Comparison of ENCODE assay signal across 2 cellular contexts in the genomic region with DNA sequence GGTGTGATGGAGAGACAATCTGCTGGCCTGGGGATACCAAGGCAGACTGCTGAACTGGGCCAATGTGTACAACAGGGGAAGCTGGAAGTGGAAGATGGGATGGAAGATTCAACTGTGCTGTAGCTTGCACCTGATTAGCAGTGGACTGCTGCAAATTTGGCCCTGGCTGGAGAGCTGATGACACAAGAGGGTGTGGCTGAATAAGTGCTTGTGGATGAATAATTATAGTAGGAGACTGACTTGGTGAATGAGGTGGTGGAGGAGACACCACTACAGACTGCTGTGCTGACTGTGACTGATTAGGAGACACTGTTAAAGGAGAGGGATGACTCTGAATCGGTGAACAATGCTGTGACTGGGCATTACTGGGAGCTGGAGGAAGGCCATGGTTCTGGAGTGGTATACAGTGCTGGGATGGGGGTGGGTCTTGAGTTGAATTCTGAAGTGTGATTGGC.
TF ChIP-seq lines count a peak whose summit lies in the region.

No MANE protein-coding gene starts in this region.

TF ChIP-seq in HepG2, 621 proteins besides CTCF, POLR2A, EP300 and RAD21 (continued from another document):
- TF ChIP-seq, protein P1, sequence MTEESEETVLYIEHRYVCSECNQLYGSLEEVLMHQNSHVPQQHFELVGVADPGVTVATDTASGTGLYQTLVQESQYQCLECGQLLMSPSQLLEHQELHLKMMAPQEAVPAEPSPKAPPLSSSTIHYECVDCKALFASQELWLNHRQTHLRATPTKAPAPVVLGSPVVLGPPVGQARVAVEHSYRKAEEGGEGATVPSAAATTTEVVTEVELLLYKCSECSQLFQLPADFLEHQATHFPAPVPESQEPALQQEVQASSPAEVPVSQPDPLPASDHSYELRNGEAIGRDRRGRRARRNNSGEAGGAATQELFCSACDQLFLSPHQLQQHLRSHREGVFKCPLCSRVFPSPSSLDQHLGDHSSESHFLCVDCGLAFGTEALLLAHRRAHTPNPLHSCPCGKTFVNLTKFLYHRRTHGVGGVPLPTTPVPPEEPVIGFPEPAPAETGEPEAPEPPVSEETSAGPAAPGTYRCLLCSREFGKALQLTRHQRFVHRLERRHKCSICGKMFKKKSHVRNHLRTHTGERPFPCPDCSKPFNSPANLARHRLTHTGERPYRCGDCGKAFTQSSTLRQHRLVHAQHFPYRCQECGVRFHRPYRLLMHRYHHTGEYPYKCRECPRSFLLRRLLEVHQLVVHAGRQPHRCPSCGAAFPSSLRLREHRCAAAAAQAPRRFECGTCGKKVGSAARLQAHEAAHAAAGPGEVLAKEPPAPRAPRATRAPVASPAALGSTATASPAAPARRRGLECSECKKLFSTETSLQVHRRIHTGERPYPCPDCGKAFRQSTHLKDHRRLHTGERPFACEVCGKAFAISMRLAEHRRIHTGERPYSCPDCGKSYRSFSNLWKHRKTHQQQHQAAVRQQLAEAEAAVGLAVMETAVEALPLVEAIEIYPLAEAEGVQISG (CRISPR knock-in tag; IDR thresholded peaks at IDR 0.05), result no peak
- TF ChIP-seq, protein P2, sequence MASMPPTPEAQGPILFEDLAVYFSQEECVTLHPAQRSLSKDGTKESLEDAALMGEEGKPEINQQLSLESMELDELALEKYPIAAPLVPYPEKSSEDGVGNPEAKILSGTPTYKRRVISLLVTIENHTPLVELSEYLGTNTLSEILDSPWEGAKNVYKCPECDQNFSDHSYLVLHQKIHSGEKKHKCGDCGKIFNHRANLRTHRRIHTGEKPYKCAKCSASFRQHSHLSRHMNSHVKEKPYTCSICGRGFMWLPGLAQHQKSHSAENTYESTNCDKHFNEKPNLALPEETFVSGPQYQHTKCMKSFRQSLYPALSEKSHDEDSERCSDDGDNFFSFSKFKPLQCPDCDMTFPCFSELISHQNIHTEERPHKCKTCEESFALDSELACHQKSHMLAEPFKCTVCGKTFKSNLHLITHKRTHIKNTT (CRISPR knock-in tag; IDR thresholded peaks at IDR 0.05), result no peak
- TF ChIP-seq CHD4 (IDR thresholded peaks at IDR 0.05; ENCODE audit: borderline replicate concordance, low read length), result no peak
- no peak for TF ChIP-seq ARHGAP35 (CRISPR knock-in tag; IDR thresholded peaks at IDR 0.05; ENCODE audit: borderline replicate concordance)
- no peak for TF ChIP-seq ZNF616 (CRISPR knock-in tag; IDR thresholded peaks at IDR 0.05; ENCODE audit: low read depth)
- TF ChIP-seq SUZ12 (IDR thresholded peaks at IDR 0.05; ENCODE audit: low read depth, low read length), result no peak
- no peak for TF ChIP-seq ZFX (CRISPR knock-in tag; IDR thresholded peaks at IDR 0.05; ENCODE audit: low read depth)
- no peak for TF ChIP-seq ZNF121 (CRISPR knock-in tag; IDR thresholded peaks at IDR 0.05)
- TF ChIP-seq ZNF333 (CRISPR knock-in tag; IDR thresholded peaks at IDR 0.05; ENCODE audit: borderline replicate concordance), result no peak

TF ChIP-seq in SK-N-SH, 30 proteins besides CTCF, POLR2A, EP300 and RAD21 (continued from another document):
- TF ChIP-seq, protein P3, sequence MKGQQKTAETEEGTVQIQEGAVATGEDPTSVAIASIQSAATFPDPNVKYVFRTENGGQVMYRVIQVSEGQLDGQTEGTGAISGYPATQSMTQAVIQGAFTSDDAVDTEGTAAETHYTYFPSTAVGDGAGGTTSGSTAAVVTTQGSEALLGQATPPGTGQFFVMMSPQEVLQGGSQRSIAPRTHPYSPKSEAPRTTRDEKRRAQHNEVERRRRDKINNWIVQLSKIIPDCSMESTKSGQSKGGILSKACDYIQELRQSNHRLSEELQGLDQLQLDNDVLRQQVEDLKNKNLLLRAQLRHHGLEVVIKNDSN (IDR thresholded peaks at IDR 0.05; ENCODE audit: borderline replicate concordance, low read depth), result no peak
- TF ChIP-seq SIN3A (IDR thresholded peaks at IDR 0.05; ENCODE audit: borderline replicate concordance, low read depth, low read length), result no peak
- no peak for TF ChIP-seq CHD2 (IDR thresholded peaks at IDR 0.05; ENCODE audit: low read length, partially characterized antibody)
- TF ChIP-seq FOSL2 (IDR thresholded peaks at IDR 0.05; ENCODE audit: borderline replicate concordance, low read depth), result no peak
- TF ChIP-seq MXI1 (IDR thresholded peaks at IDR 0.05; ENCODE audit: low read depth, low read length), result no peak
- no peak for TF ChIP-seq TCF12 (IDR thresholded peaks at IDR 0.05)
- no peak for TF ChIP-seq FOXM1 (IDR thresholded peaks at IDR 0.05; ENCODE audit: low read depth)
- no peak for TF ChIP-seq GATA2 (CRISPR knock-in tag; IDR thresholded peaks at IDR 0.05)
- no peak for TF ChIP-seq ELF1 (IDR thresholded peaks at IDR 0.05)
